ENCODE assay signal across 24 cellular contexts in genomic region chr2:159913897-159914296, GRCh38. TPM values are rescaled to one million over a fixed set of nuclear protein-coding genes. Genes with fewer than 3 reads are reported as not detected.
A peak's percentile ranks its signal among the peaks of the same experiment; 100 is the strongest.
DNase-seq lines count a peak whose midpoint lies in the region; ATAC-seq, FAIRE-seq and TF ChIP-seq lines count a peak whose summit lies in the region.
"Had no signal": no experiment of that assay in that cellular context is flagged by ENCODE, and none has a peak within 500 bp of the region (broad histone marks: within the 10 kb centered on the region; RNA-seq: fewer than 3 reads in every experiment).

No MANE protein-coding gene starts in this region.

- peaks cover 0 to 7% of the 10 kb centered on the region in 2 donors for H3K27me3 Mint-ChIP-seq in stimulated activated naive B cell treated with anti-CD40 and anti-IgM and Interleukin-4, amounts not matched to agents 10 μg/mL and 1 μg/mL and 100 μg/mL, for 72 hours
- no peaks in the 10 kb centered on the region for H3K27me3 Mint-ChIP-seq in osteocyte (ENCODE audit: unreplicated experiment)

- ATAC-seq in HG02852 (IDR thresholded peaks at IDR 0.05; ENCODE audit: unreplicated experiment): peak; percentile 45
- ATAC-seq in stimulated activated naive B cell treated with anti-CD40 and anti-IgM and Interleukin-4, amounts not matched to agents 10 μg/mL and 1 μg/mL and 100 μg/mL, for 72 hours (replicated peaks): peak; percentile 54 to 59

- no peak for TF ChIP-seq CTCF in osteocyte (IDR thresholded peaks at IDR 0.05)

- FAIRE-seq in GM12891 (lab: Jason Lieb, UNC): peak; percentile 35
- FAIRE-seq: A204.1, D721Med, GM19239, H1 had no signal

- H3K4me3 Mint-ChIP-seq in stimulated activated naive B cell treated with anti-CD40 and anti-IgM and Interleukin-4, amounts not matched to agents 10 μg/mL and 1 μg/mL and 100 μg/mL, for 72 hours: no peak overlapping the region
- H3K4me3 Mint-ChIP-seq in osteocyte (ENCODE audit: unreplicated experiment): no peak overlapping the region
- H3K4me3 Mint-ChIP-seq: B cell; CD14-positive monocyte; CD4-positive, alpha-beta T cell; CD8-positive, alpha-beta memory T cell had no signal

- no peak for DNase-seq in GM12891 (ENCODE audit: insufficient read length, low spot score)
- DNase-seq in NCI-H69 (lab: John Stamatoyannopoulos, UW): peak; percentile 34
- no peak for DNase-seq in stimulated activated naive B cell treated with anti-CD40 and anti-IgM and Interleukin-4, amounts not matched to agents 10 μg/mL and 1 μg/mL and 100 μg/mL, for 72 hours
- DNase-seq in DMS153 (lab: John Stamatoyannopoulos, UW): no peak
- no peak for DNase-seq in T-helper 2 cell
- no peak for DNase-seq in osteocyte (ENCODE audit: extremely low spot score, unreplicated experiment)
- DNase-seq: CD4-positive, alpha-beta T cell; CD8-positive, alpha-beta memory T cell; DMS 273 treated with DMSO at 0.1 percent for 48 hours; DMS53; DMS79 treated with DMSO at 0.1 percent for 48 hours; GF-D8; GM23248; H7; HCEC 1CT had no signal

- H3K4me1 Mint-ChIP-seq in stimulated activated naive B cell treated with anti-CD40 and anti-IgM and Interleukin-4, amounts not matched to agents 10 μg/mL and 1 μg/mL and 100 μg/mL, for 72 hours: peaks cover 18 to 35% of the 10 kb centered on the region in 2 donors
- no peaks in the 10 kb centered on the region for H3K4me1 Mint-ChIP-seq in osteocyte (ENCODE audit: unreplicated experiment)
- H3K4me1 Mint-ChIP-seq: B cell; CD14-positive monocyte; CD8-positive, alpha-beta memory T cell had no signal

- H3K9me3 Mint-ChIP-seq in stimulated activated naive B cell treated with anti-CD40 and anti-IgM and Interleukin-4, amounts not matched to agents 10 μg/mL and 1 μg/mL and 100 μg/mL, for 72 hours: no peaks in the 10 kb centered on the region
- no peaks in the 10 kb centered on the region for H3K9me3 Mint-ChIP-seq in osteocyte (ENCODE audit: unreplicated experiment)
- H3K9me3 Mint-ChIP-seq: CD14-positive monocyte; CD4-positive, alpha-beta T cell; CD8-positive, alpha-beta memory T cell had no signal

- TF ChIP-seq POLR2A in GM12891 (IDR thresholded peaks at IDR 0.05; ENCODE audit: low read depth, low read length): no peak

- H3K36me3 Mint-ChIP-seq in stimulated activated naive B cell treated with anti-CD40 and anti-IgM and Interleukin-4, amounts not matched to agents 10 μg/mL and 1 μg/mL and 100 μg/mL, for 72 hours: peaks cover 0 to 5% of the 10 kb centered on the region in 2 donors
- H3K36me3 Mint-ChIP-seq in osteocyte (ENCODE audit: unreplicated experiment): no peaks in the 10 kb centered on the region
- H3K36me3 Mint-ChIP-seq: CD14-positive monocyte; CD8-positive, alpha-beta memory T cell had no signal

- H3K27ac Mint-ChIP-seq in stimulated activated naive B cell treated with anti-CD40 and anti-IgM and Interleukin-4, amounts not matched to agents 10 μg/mL and 1 μg/mL and 100 μg/mL, for 72 hours: no peak overlapping the region
- no peak overlapping the region for H3K27ac Mint-ChIP-seq in osteocyte (ENCODE audit: unreplicated experiment)
- H3K27ac Mint-ChIP-seq: B cell; CD14-positive monocyte; CD4-positive, alpha-beta T cell; CD8-positive, alpha-beta memory T cell had no signal

TF ChIP-seq in GM12891, 5 proteins besides CTCF, POLR2A, EP300 and RAD21:
- TF ChIP-seq SPI1 (IDR thresholded peaks at IDR 0.05; ENCODE audit: low read depth, low read length) (no peak), POU2F2 (IDR thresholded peaks at IDR 0.05; ENCODE audit: low read depth, low read length) (no peak), TAF1 (IDR thresholded peaks at IDR 0.05; ENCODE audit: low read depth, low read length) (no peak), PAX5 (IDR thresholded peaks at IDR 0.05; ENCODE audit: insufficient read depth, low read length, severe bottlenecking) (no peak), POLR2AphosphoS5 (IDR thresholded peaks at IDR 0.05; ENCODE audit: low read depth, low read length) (no peak)

RNA-seq across cellular contexts. Expression of gene LY75, which starts 9.3 kb away (rescaled TPM):
- polyA plus RNA-seq in GM12891 (2012; ENCODE audit: low read depth, missing spikeins): 42.3 TPM
- 0.63 and 0.86 TPM in 2 replicates for total RNA-seq in osteocyte
- total RNA-seq: G401 had no signal
- polyA plus RNA-seq: AG04450 had no signal
